In the genomic region with DNA sequence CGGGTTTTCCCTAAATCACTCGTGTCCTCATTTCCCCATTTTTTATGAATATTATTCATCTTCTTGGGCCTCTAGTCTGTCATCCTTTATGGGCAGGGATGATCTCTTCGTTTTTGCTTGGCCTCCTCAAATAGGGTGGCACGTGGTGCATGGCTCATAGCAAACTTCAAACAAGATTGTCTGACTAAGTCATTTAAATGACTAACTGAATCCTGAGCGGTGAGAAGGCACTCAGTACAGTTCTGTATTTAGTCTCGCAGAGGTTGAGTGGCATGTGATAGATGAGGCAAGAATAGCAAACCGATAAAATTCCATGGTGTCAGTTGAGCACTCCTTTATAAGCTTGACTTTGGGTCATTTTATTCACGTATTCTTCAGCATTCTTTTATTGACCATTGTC, we compare ENCODE assay signal across 13 cellular contexts. TPM values are rescaled to one million over a fixed set of nuclear protein-coding genes. Genes with fewer than 3 reads are reported as not detected.
A peak's percentile ranks its signal among the peaks of the same experiment; 100 is the strongest.
DNase-seq lines count a peak whose midpoint lies in the region; FAIRE-seq and TF ChIP-seq lines count a peak whose summit lies in the region.
"Had no signal": no experiment of that assay in that cellular context is flagged by ENCODE, and none has a peak within 500 bp of the region (broad histone marks: within the 10 kb centered on the region; RNA-seq: fewer than 3 reads in every experiment).

No MANE protein-coding gene starts in this region.

- H3K9me3 Mint-ChIP-seq in astrocyte (ENCODE audit: unreplicated experiment) = no peaks in the 10 kb centered on the region
- H3K9me3 Mint-ChIP-seq: IgD-negative memory B cell had no signal

- DNase-seq in Daoy (ENCODE audit: low read depth) = peak; percentile 72
- DNase-seq in HPDE6-E6E7 (ENCODE audit: extremely low spot score) = peak; percentile 86
- peak; percentile 71 for DNase-seq in astrocyte (ENCODE audit: low read depth)
- DNase-seq in keratinocyte (ENCODE audit: low read depth, low spot score) = peak; percentile 35
- no peak for DNase-seq in HuH-7.5 (ENCODE audit: low spot score)
- no peak for DNase-seq in epidermal melanocyte (ENCODE audit: insufficient read length, low spot score)
- DNase-seq in NCI-H2171 treated with DMSO at 0.1 percent for 48 hours (lab: John Stamatoyannopoulos, UW) = no peak
- DNase-seq: activated CD8-positive, alpha-beta memory T cell treated with anti-CD3 and anti-CD28 coated beads for 24 hours; DND-41; left lung; NCI-H2227 treated with DMSO at 0.1 percent for 48 hours; ovary had no signal

- H4K20me1 ChIP-seq in astrocyte (ENCODE audit: insufficient read depth, low read length) (no peaks in the 10 kb centered on the region), keratinocyte (ENCODE audit: control insufficient read depth, extremely low read depth, insufficient read depth, low read length) (no peaks in the 10 kb centered on the region)

- no peak overlapping the region for H3K27ac ChIP-seq in astrocyte (ENCODE audit: low read depth, low read length)
- no peak overlapping the region for H3K27ac ChIP-seq in keratinocyte (ENCODE audit: control insufficient read depth, insufficient read depth, low read length)
- H3K27ac ChIP-seq: left lung, ovary had no signal

- no peaks in the 10 kb centered on the region for H3K36me3 Mint-ChIP-seq in astrocyte (ENCODE audit: low read depth, unreplicated experiment)
- H3K36me3 Mint-ChIP-seq: IgD-negative memory B cell had no signal

- H3K36me3 ChIP-seq in astrocyte (ENCODE audit: insufficient read depth, low read length) (no peaks in the 10 kb centered on the region), keratinocyte (ENCODE audit: control insufficient read depth in 2 of 2, extremely low read depth in 1 of 2, insufficient read depth in 2 of 2, low read length in 2 of 2) (no peaks in the 10 kb centered on the region)
- H3K36me3 ChIP-seq: left lung, ovary had no signal

- no peak overlapping the region for H3K9ac ChIP-seq in astrocyte (ENCODE audit: low read length)
- no peak overlapping the region for H3K9ac ChIP-seq in keratinocyte (ENCODE audit: control insufficient read depth, extremely low read depth, insufficient read depth, low read length)

- H3K27me3 ChIP-seq in astrocyte (ENCODE audit: insufficient read depth, low read length) (no peaks in the 10 kb centered on the region), keratinocyte (ENCODE audit: control insufficient read depth, extremely low read depth, insufficient read depth, low read length) (no peaks in the 10 kb centered on the region)
- H3K27me3 ChIP-seq: left lung, ovary had no signal

- dilution Hi-C loops in keratinocyte (cut with MboI; ENCODE audit: extremely low pct_ligation_motif_present, low sequenced_read_pairs) = no loop called here

- H3K9me3 ChIP-seq in astrocyte (ENCODE audit: insufficient read depth, low read depth, low read length) (no peaks in the 10 kb centered on the region), keratinocyte (ENCODE audit: control insufficient read depth, low read depth, low read length) (no peaks in the 10 kb centered on the region)
- H3K9me3 ChIP-seq: ovary had no signal

- peaks cover 1% of the 10 kb centered on the region for H3K4me1 ChIP-seq in astrocyte (ENCODE audit: insufficient read depth, low read length)
- H3K4me1 ChIP-seq in keratinocyte (ENCODE audit: control insufficient read depth, extremely low read depth, insufficient read depth, low read length) = peaks cover 3% of the 10 kb centered on the region

- H2AFZ ChIP-seq in astrocyte (ENCODE audit: low read depth, low read length) (no peak overlapping the region), keratinocyte (ENCODE audit: control insufficient read depth, low read length) (no peak overlapping the region)

- TF ChIP-seq CTCF in astrocyte (IDR thresholded peaks at IDR 0.05; ENCODE audit: insufficient read depth, low read depth, low read length) = no peak
- TF ChIP-seq CTCF in keratinocyte (optimal IDR thresholded peaks at IDR 0.05 in 1 of 3, IDR thresholded peaks at IDR 0.05 in 1 of 3, conservative IDR thresholded peaks at IDR 0.05 in 1 of 3; ENCODE audit: extremely low read depth in 1 of 3, insufficient read depth in 2 of 3, low read length in 3 of 3) = no peak

- no peak overlapping the region for H3K27ac Mint-ChIP-seq in astrocyte (ENCODE audit: unreplicated experiment)
- H3K27ac Mint-ChIP-seq: IgD-negative memory B cell had no signal

- no peak overlapping the region for H3K4me2 ChIP-seq in astrocyte (ENCODE audit: low read length)
- no peak overlapping the region for H3K4me2 ChIP-seq in keratinocyte (ENCODE audit: control insufficient read depth, extremely low read depth, insufficient read depth, low read depth, low read length)

- H3K79me2 ChIP-seq in astrocyte (ENCODE audit: insufficient read depth, low read length) (no peaks in the 10 kb centered on the region), keratinocyte (ENCODE audit: control insufficient read depth, insufficient read depth, low read length) (no peaks in the 10 kb centered on the region)

- peak; percentile 84 for FAIRE-seq in astrocyte (lab: Jason Lieb, UNC)
- peak; percentile 29 for FAIRE-seq in keratinocyte (lab: Jason Lieb, UNC)

- peaks cover 25% of the 10 kb centered on the region for H3K4me1 Mint-ChIP-seq in astrocyte (ENCODE audit: low read depth, unreplicated experiment)

- H3K4me3 ChIP-seq in astrocyte (ENCODE audit: insufficient read depth, low read depth, low read length) (no peak overlapping the region), keratinocyte (ENCODE audit: control insufficient read depth in 2 of 3, extremely low read depth in 1 of 3, insufficient read depth in 2 of 3, low read depth in 1 of 3, low read length in 3 of 3) (no peak overlapping the region)
- H3K4me3 ChIP-seq: left lung, ovary had no signal

- no peaks in the 10 kb centered on the region for H3K9me1 ChIP-seq in keratinocyte (ENCODE audit: control insufficient read depth, extremely low read depth, insufficient read depth, low read length)

- H3K4me3 Mint-ChIP-seq in astrocyte (ENCODE audit: unreplicated experiment) = no peak overlapping the region
- H3K4me3 Mint-ChIP-seq: IgD-negative memory B cell had no signal

- H3K27me3 Mint-ChIP-seq in astrocyte (ENCODE audit: low read depth, unreplicated experiment) = no peaks in the 10 kb centered on the region
- H3K27me3 Mint-ChIP-seq: IgD-negative memory B cell had no signal

RNA-seq across cellular contexts. Expression of gene JDP2, which starts 5.7 kb away (rescaled TPM):
- 11.2 and 17.4 TPM in 2 replicates for total RNA-seq in Daoy (2014; rRNA removed; shearing (Covaris generic))
- total RNA-seq in astrocyte = 79.5 and 80.6 TPM in 2 replicates
- polyA plus RNA-seq in keratinocyte = 9.5 to 16.1 TPM (median 13.5 TPM) in 3 replicates
- 21.5 TPM for polyA plus RNA-seq in keratinocyte (2011; ENCODE audit: low read depth)
- polyA plus RNA-seq in keratinocyte (2011; cell fraction: cytosol; rRNA removed) = 9.2 and 17.5 TPM in 2 replicates
- 12.7 and 13.0 TPM in 2 replicates for polyA plus RNA-seq in keratinocyte (2011; cell fraction: nucleus; rRNA removed)
- polyA plus RNA-seq in keratinocyte (2012; ENCODE audit: low replicate concordance) = 8.4 and 15.7 TPM in 2 replicates
- polyA minus RNA-seq in keratinocyte = 3.4 to 14.2 TPM (median 5.3 TPM) in 3 replicates
- 18.2 TPM for polyA minus RNA-seq in keratinocyte (2011; cell fraction: cytosol; rRNA and poly(A)+ RNA removed)
- polyA minus RNA-seq in keratinocyte (2011; cell fraction: nucleus; rRNA and poly(A)+ RNA removed) = 3.7 and 5.3 TPM in 2 replicates

Comparison
In these comparisons a context has a peak if more than half of its experiments do, and no peak if none do; other contexts are left out.
1. DNase-seq: peak in Daoy (single experiment), HPDE6-E6E7 (single experiment), astrocyte (single experiment) and keratinocyte (single experiment); none in HuH-7.5 (single experiment), epidermal melanocyte (single experiment) and NCI-H2171 treated with DMSO at 0.1 percent for 48 hours (single experiment).